Comparison of ENCODE assay signal across 8 cellular contexts in the genomic region with DNA sequence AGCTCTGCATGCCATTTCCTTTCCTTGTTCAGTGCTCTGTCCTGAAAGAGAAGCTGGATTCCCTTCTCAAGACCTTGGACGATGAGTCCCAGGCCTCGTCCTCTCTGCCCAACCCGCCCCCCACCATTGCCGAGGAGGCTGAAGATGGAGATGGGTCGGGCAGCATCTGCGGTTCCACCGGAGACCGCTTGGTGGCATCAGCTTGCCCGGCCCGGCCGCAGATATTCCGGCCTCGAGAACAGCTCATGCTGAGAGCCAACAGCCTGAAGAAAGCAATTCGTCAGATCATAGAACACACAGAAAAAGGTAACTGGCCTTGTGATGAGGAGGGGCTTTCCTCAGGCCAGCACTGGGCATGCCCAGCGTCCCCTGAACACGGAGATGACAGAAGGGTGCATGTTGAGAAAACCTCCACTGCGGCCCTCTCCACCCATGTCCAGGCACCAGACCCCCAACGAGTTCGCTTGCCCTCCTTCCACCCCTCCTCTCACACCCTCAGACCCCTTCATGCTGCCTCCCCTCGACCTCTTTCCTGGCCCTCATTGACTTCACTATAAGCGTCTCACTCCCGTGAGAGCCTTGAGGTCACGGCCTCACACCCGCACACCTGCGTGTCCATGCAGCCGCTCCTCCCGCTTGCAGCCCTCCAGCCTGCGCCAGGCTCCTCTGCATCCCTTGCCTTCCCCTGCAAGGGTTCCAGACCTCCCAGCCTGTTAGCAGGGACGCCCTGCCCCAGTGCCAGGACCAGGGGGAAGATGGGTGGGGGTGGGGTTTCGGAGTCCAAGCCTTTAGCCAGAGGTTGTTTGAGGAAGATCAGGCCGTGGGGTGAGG.
A peak's percentile ranks its signal among the peaks of the same experiment; 100 is the strongest.
DNase-seq lines count a peak whose midpoint lies in the region; ATAC-seq and TF ChIP-seq lines count a peak whose summit lies in the region.

No MANE protein-coding gene starts in this region.

- TF ChIP-seq POLR2A in stomach (IDR thresholded peaks at IDR 0.05), result no peak

- no peak overlapping the region for H3K4me2 ChIP-seq in hepatocyte

- H3K27me3 ChIP-seq in hepatocyte, result no peaks in the 10 kb centered on the region
- no peaks in the 10 kb centered on the region for H3K27me3 ChIP-seq in stomach

- H3K79me2 ChIP-seq in hepatocyte, result no peaks in the 10 kb centered on the region

- H2AFZ ChIP-seq in hepatocyte, result no peak overlapping the region

- WGBS in hepatocyte (ENCODE audit: low lambda C conversion rate, missing lambda C conversion rate), result 59% methylated on average over 31 of the region's 31 CpGs
- WGBS in stomach, 5 donors, result 61 to 75% (median 64%) methylated on average over 27 to 31 of the region's 31 CpGs

- TF ChIP-seq CTCF in HFF-Myc (IDR thresholded peaks at IDR 0.05; ENCODE audit: low read depth, low read length, missing control alignments) (peak; percentile 54), astrocyte of the cerebellum (IDR thresholded peaks at IDR 0.05; ENCODE audit: low read depth, low read length, missing control alignments) (peak; percentile 91), hepatocyte (IDR thresholded peaks at IDR 0.05; ENCODE audit: poor library complexity) (peak; percentile 65), stomach (IDR thresholded peaks at IDR 0.05) (peak in 5 of 7 experiments; percentile 31 to 65 (median 41))

- no peak for TF ChIP-seq EP300 in stomach (IDR thresholded peaks at IDR 0.05)

- no peaks in the 10 kb centered on the region for H4K20me1 ChIP-seq in hepatocyte (ENCODE audit: insufficient read depth, poor library complexity, severe bottlenecking)

- intact Hi-C loops in stomach (cut with DNase I; ENCODE audit: low total_unique reads), result loop anchor here (10.0 kb wide), 1 partner anchor 94 kb away; the partner anchor contains the start of gene DGKD

- H3K27ac ChIP-seq in hepatocyte, result no peak overlapping the region
- peak overlapping the region in 4 of 5 donors; percentile 9 to 81 (median 62) for H3K27ac ChIP-seq in stomach

- H3K9me3 ChIP-seq in hepatocyte (ENCODE audit: low read depth) (no peaks in the 10 kb centered on the region), stomach (no peaks in the 10 kb centered on the region)

- in situ Hi-C loops in astrocyte of the cerebellum (cut with HindIII; ENCODE audit: low sequenced_read_pairs), result no loop called here

- no peak for ATAC-seq in GM19351 (IDR thresholded peaks at IDR 0.05; ENCODE audit: unreplicated experiment)
- ATAC-seq in HG03139 (IDR thresholded peaks at IDR 0.05; ENCODE audit: unreplicated experiment), result no peak
- ATAC-seq in GM21825 (IDR thresholded peaks at IDR 0.05; ENCODE audit: unreplicated experiment), result no peak
- no peak for ATAC-seq in GM21723 (IDR thresholded peaks at IDR 0.05; ENCODE audit: unreplicated experiment)

- no peak for DNase-seq in HFF-Myc (ENCODE audit: extremely low read depth, low read depth)
- peak; percentile 23 for DNase-seq in astrocyte of the cerebellum (ENCODE audit: low read depth)
- DNase-seq in hepatocyte (ENCODE audit: low spot score), result peak; percentile 71
- no peak for DNase-seq in stomach

- H3K36me3 ChIP-seq in hepatocyte (replicated peaks; ENCODE audit: insufficient read depth, low read depth) (no peaks in the 10 kb centered on the region), stomach (peaks cover 96 to 100% (median 100%) of the 10 kb centered on the region in 4 donors)

- no peak overlapping the region for H3K4me3 ChIP-seq in HFF-Myc (replicated peaks; ENCODE audit: low read depth, low read length)
- no peak overlapping the region for H3K4me3 ChIP-seq in astrocyte of the cerebellum (ENCODE audit: low read depth, low read length)
- no peak overlapping the region for H3K4me3 ChIP-seq in hepatocyte
- H3K4me3 ChIP-seq in stomach, result no peak overlapping the region

- H3K9me2 ChIP-seq in hepatocyte (replicated peaks; ENCODE audit: insufficient read depth), result no peaks in the 10 kb centered on the region

- H3K4me1 ChIP-seq in hepatocyte (ENCODE audit: insufficient read depth), result no peaks in the 10 kb centered on the region
- peaks cover 22 to 60% (median 30%) of the 10 kb centered on the region in 4 donors for H3K4me1 ChIP-seq in stomach

Comparison
In these comparisons a context has a peak if more than half of its experiments do, and no peak if none do; other contexts are left out.
1. DNase-seq: peak in astrocyte of the cerebellum (single experiment) and hepatocyte (single experiment); none in HFF-Myc (single experiment) and stomach (single experiment).
2. CTCF ChIP-seq: peak in every context shown above with its lines; median percentile 91 in astrocyte of the cerebellum; 65 in hepatocyte; 54 in HFF-Myc; 41 in stomach.